In the genomic region with DNA sequence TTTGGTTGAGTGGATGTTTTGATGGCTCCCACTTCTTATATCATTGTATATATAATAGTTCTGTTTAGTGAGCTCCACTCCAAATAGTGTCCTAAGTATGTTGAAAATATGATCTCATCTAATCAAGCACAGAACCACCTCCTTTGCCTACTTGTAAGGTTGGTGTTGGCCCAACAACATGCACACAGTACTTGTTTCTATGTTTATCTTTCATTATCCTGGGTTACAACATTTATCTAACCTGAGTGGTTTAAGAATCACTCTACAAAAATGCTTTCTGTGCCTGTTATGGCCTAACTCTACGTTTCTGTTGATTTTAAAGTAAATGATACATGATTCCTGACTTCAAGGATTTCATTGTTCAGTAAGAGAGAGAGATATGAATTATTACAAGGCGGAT, we compare ENCODE assay signal across 1 cellular context.
TF ChIP-seq lines count a peak whose summit lies in the region.

No MANE protein-coding gene starts in this region.

TF ChIP-seq in SK-N-SH, 30 proteins besides CTCF, POLR2A, EP300 and RAD21 (continued from another document):
- TF ChIP-seq, protein P1, sequence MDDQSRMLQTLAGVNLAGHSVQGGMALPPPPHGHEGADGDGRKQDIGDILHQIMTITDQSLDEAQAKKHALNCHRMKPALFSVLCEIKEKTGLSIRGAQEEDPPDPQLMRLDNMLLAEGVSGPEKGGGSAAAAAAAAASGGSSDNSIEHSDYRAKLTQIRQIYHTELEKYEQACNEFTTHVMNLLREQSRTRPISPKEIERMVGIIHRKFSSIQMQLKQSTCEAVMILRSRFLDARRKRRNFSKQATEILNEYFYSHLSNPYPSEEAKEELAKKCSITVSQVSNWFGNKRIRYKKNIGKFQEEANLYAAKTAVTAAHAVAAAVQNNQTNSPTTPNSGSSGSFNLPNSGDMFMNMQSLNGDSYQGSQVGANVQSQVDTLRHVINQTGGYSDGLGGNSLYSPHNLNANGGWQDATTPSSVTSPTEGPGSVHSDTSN (IDR thresholded peaks at IDR 0.05), result no peak
- TF ChIP-seq, protein P2, sequence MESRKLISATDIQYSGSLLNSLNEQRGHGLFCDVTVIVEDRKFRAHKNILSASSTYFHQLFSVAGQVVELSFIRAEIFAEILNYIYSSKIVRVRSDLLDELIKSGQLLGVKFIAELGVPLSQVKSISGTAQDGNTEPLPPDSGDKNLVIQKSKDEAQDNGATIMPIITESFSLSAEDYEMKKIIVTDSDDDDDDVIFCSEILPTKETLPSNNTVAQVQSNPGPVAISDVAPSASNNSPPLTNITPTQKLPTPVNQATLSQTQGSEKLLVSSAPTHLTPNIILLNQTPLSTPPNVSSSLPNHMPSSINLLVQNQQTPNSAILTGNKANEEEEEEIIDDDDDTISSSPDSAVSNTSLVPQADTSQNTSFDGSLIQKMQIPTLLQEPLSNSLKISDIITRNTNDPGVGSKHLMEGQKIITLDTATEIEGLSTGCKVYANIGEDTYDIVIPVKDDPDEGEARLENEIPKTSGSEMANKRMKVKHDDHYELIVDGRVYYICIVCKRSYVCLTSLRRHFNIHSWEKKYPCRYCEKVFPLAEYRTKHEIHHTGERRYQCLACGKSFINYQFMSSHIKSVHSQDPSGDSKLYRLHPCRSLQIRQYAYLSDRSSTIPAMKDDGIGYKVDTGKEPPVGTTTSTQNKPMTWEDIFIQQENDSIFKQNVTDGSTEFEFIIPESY (IDR thresholded peaks at IDR 0.05; ENCODE audit: borderline replicate concordance, low read depth), result no peak
- TF ChIP-seq POLR2AphosphoS5 (IDR thresholded peaks at IDR 0.05; ENCODE audit: low read depth, low read length), result no peak
- TF ChIP-seq NRF1 (IDR thresholded peaks at IDR 0.05; ENCODE audit: low read depth, low read length), result no peak
- no peak for TF ChIP-seq FOSL2 (IDR thresholded peaks at IDR 0.05; ENCODE audit: borderline replicate concordance, low read depth)
- no peak for TF ChIP-seq MXI1 (IDR thresholded peaks at IDR 0.05; ENCODE audit: low read depth, low read length)
- no peak for TF ChIP-seq RCOR1 (IDR thresholded peaks at IDR 0.05; ENCODE audit: low read length)
- TF ChIP-seq SMC3 (IDR thresholded peaks at IDR 0.05; ENCODE audit: low read depth, low read length), result no peak
- no peak for TF ChIP-seq MEF2A (IDR thresholded peaks at IDR 0.05; ENCODE audit: borderline replicate concordance, low read depth)
- TF ChIP-seq NFIC (IDR thresholded peaks at IDR 0.05; ENCODE audit: borderline replicate concordance), result no peak
